ENCODE assay signal across 12 cellular contexts in genomic region chr10:114824396-114824795, GRCh38. TPM values are rescaled to one million over a fixed set of nuclear protein-coding genes. Genes with fewer than 3 reads are reported as not detected.
DNase-seq lines count a peak whose midpoint lies in the region; ATAC-seq and TF ChIP-seq lines count a peak whose summit lies in the region.
"Had no signal": no experiment of that assay in that cellular context is flagged by ENCODE, and none has a peak within 500 bp of the region (broad histone marks: within the 10 kb centered on the region; RNA-seq: fewer than 3 reads in every experiment).

No MANE protein-coding gene starts in this region.

- H3K9me3 ChIP-seq in cardiac muscle cell (ENCODE audit: low read depth) (no peaks in the 10 kb centered on the region), adipocyte (ENCODE audit: control insufficient read depth, low read length) (no peaks in the 10 kb centered on the region), uterus (no peaks in the 10 kb centered on the region)
- H3K9me3 ChIP-seq: esophagus squamous epithelium had no signal

- no peak for TF ChIP-seq CTCF in cardiac muscle cell (IDR thresholded peaks at IDR 0.05; ENCODE audit: low read depth, low read length)
- no peak for TF ChIP-seq CTCF in uterus (IDR thresholded peaks at IDR 0.05)

- H3K4me1 ChIP-seq in cardiac muscle cell (ENCODE audit: low read depth) (peaks cover 19% of the 10 kb centered on the region), adipocyte (ENCODE audit: control insufficient read depth, insufficient read depth, low read length) (peaks cover 42% of the 10 kb centered on the region), uterus (no peaks in the 10 kb centered on the region)

- no peak for ATAC-seq in GM18858 (IDR thresholded peaks at IDR 0.05; ENCODE audit: unreplicated experiment)

- H3K4me3 ChIP-seq in cardiac muscle cell = peak overlapping the region; percentile 0
- peak overlapping the region; percentile 92 for H3K4me3 ChIP-seq in adipocyte (ENCODE audit: low read length)
- H3K4me3 ChIP-seq in uterus = no peak overlapping the region

- TF ChIP-seq POLR2A in uterus (IDR thresholded peaks at IDR 0.05) = no peak

- H3K27ac ChIP-seq in cardiac muscle cell (no peak overlapping the region), uterus (peak overlapping the region; percentile 98 to 99)

- DNase-seq in cardiac muscle cell (ENCODE audit: low read depth in 1 of 2, low spot score in 1 of 2) (no peak), cardiac septum (ENCODE audit: low spot score) (no peak), adipocyte (ENCODE audit: low read depth) (peak; percentile 33), kidney glomerular epithelial cell (lab: John Stamatoyannopoulos, UW) (peak; percentile 4), uterus (no peak), RPMI8226 (no peak), activated gamma-delta T cell treated with Interleukin-2 at 50 U/mL for 16 hours (no peak)
- DNase-seq: activated naive CD4-positive, alpha-beta T cell treated with anti-CD3 and anti-CD28 coated beads for 36 hours; esophagus squamous epithelium; NCI-H2171; stimulated activated CD4-positive, alpha-beta T cell treated with anti-CD3 and anti-CD28 coated beads, Interleukin-4, amount 100 ng/mL, for 24 hours had no signal

- H3K36me3 ChIP-seq in cardiac muscle cell (no peaks in the 10 kb centered on the region), adipocyte (ENCODE audit: control insufficient read depth, insufficient read depth, low read length, severe bottlenecking) (no peaks in the 10 kb centered on the region), uterus (no peaks in the 10 kb centered on the region)
- H3K36me3 ChIP-seq: esophagus squamous epithelium had no signal

- peak overlapping the region; percentile 99 for H3K9ac ChIP-seq in adipocyte (ENCODE audit: low read length)

- H3K27me3 ChIP-seq in cardiac muscle cell (no peaks in the 10 kb centered on the region), adipocyte (replicated peaks; ENCODE audit: control insufficient read depth, insufficient read depth, low read length) (no peaks in the 10 kb centered on the region), uterus (no peaks in the 10 kb centered on the region)
- H3K27me3 ChIP-seq: esophagus squamous epithelium had no signal

- intact Hi-C loops in cardiac septum (cut with DNase I) = loop anchor here (5.0 kb wide), 1 partner anchor 192 kb away; no protein-coding TSS in a partner anchor
- intact Hi-C loops in uterus (cut with DNase I; ENCODE audit: low total_unique reads) = no loop called here

RNA-seq across cellular contexts. Expression of gene FHIP2A, which starts 2.8 kb away (rescaled TPM):
- total RNA-seq in cardiac muscle cell (37.5 and 49.4 TPM in 2 replicates), cardiac septum (26.5 TPM), uterus (10 to 100 TPM; 22.0 to 61.5 (median 56.5) TPM)
- 14.8 and 37.8 TPM in 2 replicates for polyA plus RNA-seq in cardiac muscle cell

Comparison
In these comparisons a context has a peak if more than half of its experiments do, and no peak if none do; other contexts are left out.
1. DNase-seq: peak in adipocyte (single experiment) and kidney glomerular epithelial cell (single experiment); none in cardiac muscle cell (0 of 2), cardiac septum (single experiment), uterus (0 of 2), RPMI8226 (single experiment) and activated gamma-delta T cell treated with Interleukin-2 at 50 U/mL for 16 hours (single experiment).
2. H3K4me3 ChIP-seq: peak in cardiac muscle cell (single experiment) and adipocyte (single experiment); none in uterus (0 of 2).